Comparison of ENCODE assay signal across 8 cellular contexts in genomic region chr3:32106929-32107362, GRCh38. TPM values are rescaled to one million over a fixed set of nuclear protein-coding genes. Genes with fewer than 3 reads are reported as not detected.
DNase-seq lines count a peak whose midpoint lies in the region; ATAC-seq, FAIRE-seq and TF ChIP-seq lines count a peak whose summit lies in the region.

No MANE protein-coding gene starts in this region.

- H3K4me3 Mint-ChIP-seq in activated naive CD4-positive, alpha-beta T cell treated with anti-CD3 and anti-CD28 coated beads, Interleukin-2, amount 50 U/mL, for 24 hours: peak overlapping the region; percentile 98

- H3K27me3 ChIP-seq in right atrium auricular region: no peaks in the 10 kb centered on the region

- H3K4me3 ChIP-seq in right atrium auricular region (peak overlapping the region; percentile 84 to 95), skeletal muscle cell (ENCODE audit: low read depth, low read length) (peak overlapping the region; percentile 63)

- peaks cover 0 to 55% of the 10 kb centered on the region in 2 donors for H3K4me1 ChIP-seq in right atrium auricular region

- FAIRE-seq in HTR-8/SVneo (lab: Jason Lieb, UNC): no peak

- TF ChIP-seq CTCF in right atrium auricular region (IDR thresholded peaks at IDR 0.05): no peak

- H3K4me1 Mint-ChIP-seq in activated naive CD4-positive, alpha-beta T cell treated with anti-CD3 and anti-CD28 coated beads, Interleukin-2, amount 50 U/mL, for 24 hours: peaks cover 39% of the 10 kb centered on the region

- peak overlapping the region; percentile 81 to 95 for H3K27ac ChIP-seq in right atrium auricular region

- DNase-seq in DMS53 (lab: John Stamatoyannopoulos, UW): peak; percentile 48
- DNase-seq in DMS53 treated with DMSO at 0.1 percent for 48 hours (lab: John Stamatoyannopoulos, UW; ENCODE audit: unreplicated experiment): no peak
- DNase-seq in HTR-8/SVneo (ENCODE audit: insufficient read length, low spot score): peak; percentile 14
- no peak for DNase-seq in right atrium auricular region (ENCODE audit: low spot score)
- no peak for DNase-seq in skeletal muscle cell (ENCODE audit: low read depth)

- peaks cover 5% of the 10 kb centered on the region for H3K36me3 Mint-ChIP-seq in activated naive CD4-positive, alpha-beta T cell treated with anti-CD3 and anti-CD28 coated beads, Interleukin-2, amount 50 U/mL, for 24 hours

- H3K9me3 Mint-ChIP-seq in activated naive CD4-positive, alpha-beta T cell treated with anti-CD3 and anti-CD28 coated beads, Interleukin-2, amount 50 U/mL, for 24 hours: peaks cover 5% of the 10 kb centered on the region

- no peak for ATAC-seq in GM18858 (IDR thresholded peaks at IDR 0.05; ENCODE audit: unreplicated experiment)
- no peak for ATAC-seq in GM18873 (IDR thresholded peaks at IDR 0.05; ENCODE audit: low FRiP score, unreplicated experiment)

- H3K27me3 Mint-ChIP-seq in activated naive CD4-positive, alpha-beta T cell treated with anti-CD3 and anti-CD28 coated beads, Interleukin-2, amount 50 U/mL, for 24 hours: no peaks in the 10 kb centered on the region

- peak overlapping the region; percentile 80 for H3K27ac Mint-ChIP-seq in activated naive CD4-positive, alpha-beta T cell treated with anti-CD3 and anti-CD28 coated beads, Interleukin-2, amount 50 U/mL, for 24 hours

- H3K9me3 ChIP-seq in right atrium auricular region: peaks cover 0 to 14% of the 10 kb centered on the region in 2 donors

- no peaks in the 10 kb centered on the region for H3K36me3 ChIP-seq in right atrium auricular region

RNA-seq across cellular contexts. Expression of gene GPD1L, which starts 0.5 kb away (rescaled TPM):
- 100 to 1,000 TPM; 194 to 275 TPM for total RNA-seq in right atrium auricular region

Comparison
In these comparisons a context has a peak if more than half of its experiments do, and no peak if none do; other contexts are left out.
1. DNase-seq: peak in DMS53 (single experiment) and HTR-8/SVneo (single experiment); none in DMS53 treated with DMSO at 0.1 percent for 48 hours (single experiment), right atrium auricular region (single experiment) and skeletal muscle cell (single experiment).